In the genomic region with DNA sequence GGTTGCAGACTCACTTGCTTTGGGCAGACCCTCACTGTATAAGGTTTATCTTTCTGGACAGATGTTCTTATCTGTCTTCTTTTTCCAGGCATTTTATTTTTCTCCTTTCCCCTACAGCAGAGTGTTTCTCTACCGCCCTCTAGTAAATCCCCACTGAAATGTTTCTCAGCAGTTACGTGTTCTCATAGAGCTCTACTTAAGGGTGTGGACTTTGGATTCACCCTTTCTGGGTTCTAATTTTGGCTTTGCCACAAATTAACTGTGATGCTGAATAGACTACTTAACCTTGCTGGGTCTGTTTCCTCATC, we compare ENCODE assay signal across 1 cellular context.
TF ChIP-seq lines count a peak whose summit lies in the region.

No MANE protein-coding gene starts in this region.

TF ChIP-seq in K562, 482 proteins besides CTCF, POLR2A, EP300 and RAD21 (continued from another document):
- TF ChIP-seq, protein P1, sequence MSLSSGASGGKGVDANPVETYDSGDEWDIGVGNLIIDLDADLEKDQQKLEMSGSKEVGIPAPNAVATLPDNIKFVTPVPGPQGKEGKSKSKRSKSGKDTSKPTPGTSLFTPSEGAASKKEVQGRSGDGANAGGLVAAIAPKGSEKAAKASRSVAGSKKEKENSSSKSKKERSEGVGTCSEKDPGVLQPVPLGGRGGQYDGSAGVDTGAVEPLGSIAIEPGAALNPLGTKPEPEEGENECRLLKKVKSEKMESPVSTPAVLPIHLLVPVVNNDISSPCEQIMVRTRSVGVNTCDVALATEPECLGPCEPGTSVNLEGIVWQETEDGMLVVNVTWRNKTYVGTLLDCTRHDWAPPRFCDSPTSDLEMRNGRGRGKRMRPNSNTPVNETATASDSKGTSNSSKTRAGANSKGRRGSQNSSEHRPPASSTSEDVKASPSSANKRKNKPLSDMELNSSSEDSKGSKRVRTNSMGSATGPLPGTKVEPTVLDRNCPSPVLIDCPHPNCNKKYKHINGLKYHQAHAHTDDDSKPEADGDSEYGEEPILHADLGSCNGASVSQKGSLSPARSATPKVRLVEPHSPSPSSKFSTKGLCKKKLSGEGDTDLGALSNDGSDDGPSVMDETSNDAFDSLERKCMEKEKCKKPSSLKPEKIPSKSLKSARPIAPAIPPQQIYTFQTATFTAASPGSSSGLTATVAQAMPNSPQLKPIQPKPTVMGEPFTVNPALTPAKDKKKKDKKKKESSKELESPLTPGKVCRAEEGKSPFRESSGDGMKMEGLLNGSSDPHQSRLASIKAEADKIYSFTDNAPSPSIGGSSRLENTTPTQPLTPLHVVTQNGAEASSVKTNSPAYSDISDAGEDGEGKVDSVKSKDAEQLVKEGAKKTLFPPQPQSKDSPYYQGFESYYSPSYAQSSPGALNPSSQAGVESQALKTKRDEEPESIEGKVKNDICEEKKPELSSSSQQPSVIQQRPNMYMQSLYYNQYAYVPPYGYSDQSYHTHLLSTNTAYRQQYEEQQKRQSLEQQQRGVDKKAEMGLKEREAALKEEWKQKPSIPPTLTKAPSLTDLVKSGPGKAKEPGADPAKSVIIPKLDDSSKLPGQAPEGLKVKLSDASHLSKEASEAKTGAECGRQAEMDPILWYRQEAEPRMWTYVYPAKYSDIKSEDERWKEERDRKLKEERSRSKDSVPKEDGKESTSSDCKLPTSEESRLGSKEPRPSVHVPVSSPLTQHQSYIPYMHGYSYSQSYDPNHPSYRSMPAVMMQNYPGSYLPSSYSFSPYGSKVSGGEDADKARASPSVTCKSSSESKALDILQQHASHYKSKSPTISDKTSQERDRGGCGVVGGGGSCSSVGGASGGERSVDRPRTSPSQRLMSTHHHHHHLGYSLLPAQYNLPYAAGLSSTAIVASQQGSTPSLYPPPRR (CRISPR knock-in tag; IDR thresholded peaks at IDR 0.05; ENCODE audit: borderline replicate concordance), result no peak
- TF ChIP-seq NFATC3 (IDR thresholded peaks at IDR 0.05), result peak; percentile 93
- peak; percentile 51; the same call in 1 of the 2 replicates for TF ChIP-seq ZNF384 (IDR thresholded peaks at IDR 0.05; ENCODE audit: low read depth, low read length)
- TF ChIP-seq TAF9B (IDR thresholded peaks at IDR 0.05; ENCODE audit: partially characterized antibody), result peak; percentile 21
- peak; percentile 97 for TF ChIP-seq DPF2 (IDR thresholded peaks at IDR 0.05)
- peak; percentile 85 for TF ChIP-seq FOXM1 (IDR thresholded peaks at IDR 0.05; ENCODE audit: low read depth)
- TF ChIP-seq FOXM1 (CRISPR knock-in tag; IDR thresholded peaks at IDR 0.05; ENCODE audit: low read depth), result no peak
- TF ChIP-seq ELF4 (CRISPR knock-in tag; IDR thresholded peaks at IDR 0.05), result peak; percentile 91
- TF ChIP-seq PHF8 (IDR thresholded peaks at IDR 0.05; ENCODE audit: borderline replicate concordance, low read length), result no peak
- peak; percentile 64 for TF ChIP-seq SMC3 (conservative IDR thresholded peaks at IDR 0.05; ENCODE audit: insufficient read depth, low read depth, low read length)
- TF ChIP-seq ZNF354B (CRISPR knock-in tag; IDR thresholded peaks at IDR 0.05), result 0 out of 2 replicates have a peak, but pooled peaks have one; percentile 49
- 0 out of 2 replicates have a peak, but pooled peaks have one; percentile 29 for TF ChIP-seq ZBTB7A (IDR thresholded peaks at IDR 0.05; ENCODE audit: borderline replicate concordance, control insufficient read depth, low read depth, low read length)
- peak; percentile 41 for TF ChIP-seq MYC (IDR thresholded peaks at IDR 0.05; ENCODE audit: low read depth, low read length)
- no peak for TF ChIP-seq MYC (CRISPR knock-in tag; IDR thresholded peaks at IDR 0.05; ENCODE audit: borderline replicate concordance, low read depth)
- TF ChIP-seq, protein P2, sequence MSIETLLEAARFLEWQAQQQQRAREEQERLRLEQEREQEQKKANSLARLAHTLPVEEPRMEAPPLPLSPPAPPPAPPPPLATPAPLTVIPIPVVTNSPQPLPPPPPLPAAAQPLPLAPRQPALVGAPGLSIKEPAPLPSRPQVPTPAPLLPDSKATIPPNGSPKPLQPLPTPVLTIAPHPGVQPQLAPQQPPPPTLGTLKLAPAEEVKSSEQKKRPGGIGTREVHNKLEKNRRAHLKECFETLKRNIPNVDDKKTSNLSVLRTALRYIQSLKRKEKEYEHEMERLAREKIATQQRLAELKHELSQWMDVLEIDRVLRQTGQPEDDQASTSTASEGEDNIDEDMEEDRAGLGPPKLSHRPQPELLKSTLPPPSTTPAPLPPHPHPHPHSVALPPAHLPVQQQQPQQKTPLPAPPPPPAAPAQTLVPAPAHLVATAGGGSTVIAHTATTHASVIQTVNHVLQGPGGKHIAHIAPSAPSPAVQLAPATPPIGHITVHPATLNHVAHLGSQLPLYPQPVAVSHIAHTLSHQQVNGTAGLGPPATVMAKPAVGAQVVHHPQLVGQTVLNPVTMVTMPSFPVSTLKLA (conservative IDR thresholded peaks at IDR 0.05), result peak in 1 of 2 experiments; percentile 35; a peak in 2 of 4 replicates
- TF ChIP-seq, protein P3, sequence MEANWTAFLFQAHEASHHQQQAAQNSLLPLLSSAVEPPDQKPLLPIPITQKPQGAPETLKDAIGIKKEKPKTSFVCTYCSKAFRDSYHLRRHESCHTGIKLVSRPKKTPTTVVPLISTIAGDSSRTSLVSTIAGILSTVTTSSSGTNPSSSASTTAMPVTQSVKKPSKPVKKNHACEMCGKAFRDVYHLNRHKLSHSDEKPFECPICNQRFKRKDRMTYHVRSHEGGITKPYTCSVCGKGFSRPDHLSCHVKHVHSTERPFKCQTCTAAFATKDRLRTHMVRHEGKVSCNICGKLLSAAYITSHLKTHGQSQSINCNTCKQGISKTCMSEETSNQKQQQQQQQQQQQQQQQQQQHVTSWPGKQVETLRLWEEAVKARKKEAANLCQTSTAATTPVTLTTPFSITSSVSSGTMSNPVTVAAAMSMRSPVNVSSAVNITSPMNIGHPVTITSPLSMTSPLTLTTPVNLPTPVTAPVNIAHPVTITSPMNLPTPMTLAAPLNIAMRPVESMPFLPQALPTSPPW (CRISPR knock-in tag; IDR thresholded peaks at IDR 0.05), result peak; percentile 54
- peak in 1 of 2 experiments; percentile 80; a peak in 1 of 4 replicates for TF ChIP-seq TBL1XR1 (IDR thresholded peaks at IDR 0.05; ENCODE audit: low read length in 2 of 2)
- no peak for TF ChIP-seq POLR2B (IDR thresholded peaks at IDR 0.05; ENCODE audit: low read depth, partially characterized antibody)
- TF ChIP-seq CBFA2T3 (IDR thresholded peaks at IDR 0.05), result peak; percentile 95
- TF ChIP-seq, protein P4, sequence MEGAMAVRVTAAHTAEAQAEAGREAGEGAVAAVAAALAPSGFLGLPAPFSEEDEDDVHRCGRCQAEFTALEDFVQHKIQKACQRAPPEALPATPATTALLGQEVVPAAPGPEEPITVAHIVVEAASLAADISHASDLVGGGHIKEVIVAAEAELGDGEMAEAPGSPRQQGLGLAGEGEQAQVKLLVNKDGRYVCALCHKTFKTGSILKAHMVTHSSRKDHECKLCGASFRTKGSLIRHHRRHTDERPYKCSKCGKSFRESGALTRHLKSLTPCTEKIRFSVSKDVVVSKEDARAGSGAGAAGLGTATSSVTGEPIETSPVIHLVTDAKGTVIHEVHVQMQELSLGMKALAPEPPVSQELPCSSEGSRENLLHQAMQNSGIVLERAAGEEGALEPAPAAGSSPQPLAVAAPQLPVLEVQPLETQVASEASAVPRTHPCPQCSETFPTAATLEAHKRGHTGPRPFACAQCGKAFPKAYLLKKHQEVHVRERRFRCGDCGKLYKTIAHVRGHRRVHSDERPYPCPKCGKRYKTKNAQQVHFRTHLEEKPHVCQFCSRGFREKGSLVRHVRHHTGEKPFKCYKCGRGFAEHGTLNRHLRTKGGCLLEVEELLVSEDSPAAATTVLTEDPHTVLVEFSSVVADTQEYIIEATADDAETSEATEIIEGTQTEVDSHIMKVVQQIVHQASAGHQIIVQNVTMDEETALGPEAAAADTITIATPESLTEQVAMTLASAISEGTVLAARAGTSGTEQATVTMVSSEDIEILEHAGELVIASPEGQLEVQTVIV (CRISPR knock-in tag; IDR thresholded peaks at IDR 0.05; ENCODE audit: borderline replicate concordance), result no peak
- peak; percentile 81; the same call in 1 of the 2 replicates for TF ChIP-seq BCOR (IDR thresholded peaks at IDR 0.05)
- TF ChIP-seq PHB2 (IDR thresholded peaks at IDR 0.05; ENCODE audit: low read depth), result peak; percentile 76
- peak; percentile 80 for TF ChIP-seq HDAC2 (IDR thresholded peaks at IDR 0.05)
- TF ChIP-seq ZNF551 (CRISPR knock-in tag; IDR thresholded peaks at IDR 0.05), result no peak
- TF ChIP-seq HDAC1 (IDR thresholded peaks at IDR 0.05), result peak in 1 of 2 experiments; percentile 80; a peak in 2 of 4 replicates
- 0 out of 2 replicates have a peak, but pooled peaks have one; percentile 28 for TF ChIP-seq HMG20A (CRISPR knock-in tag; conservative IDR thresholded peaks at IDR 0.05)
- peak; percentile 95 for TF ChIP-seq SMARCA4 (IDR thresholded peaks at IDR 0.05)
- peak; percentile 71 for TF ChIP-seq SOX6 (IDR thresholded peaks at IDR 0.05)
- TF ChIP-seq ZZZ3 (IDR thresholded peaks at IDR 0.05), result 0 out of 2 replicates have a peak, but pooled peaks have one; percentile 20
- peak; percentile 68; the same call in 1 of the 2 replicates for TF ChIP-seq STAT5A (IDR thresholded peaks at IDR 0.05; ENCODE audit: borderline replicate concordance, low read length)
- peak; percentile 51; the same call in 1 of the 2 replicates for TF ChIP-seq ATF7 (IDR thresholded peaks at IDR 0.05)
- peak in 1 of 2 experiments; percentile 70; a peak in 2 of 4 replicates for TF ChIP-seq RCOR1 (IDR thresholded peaks at IDR 0.05; ENCODE audit: borderline replicate concordance in 1 of 2, low read depth in 2 of 2, low read length in 2 of 2)
- peak; percentile 64; the same call in 1 of the 2 replicates for TF ChIP-seq POLR2AphosphoS5 (IDR thresholded peaks at IDR 0.05; ENCODE audit: control insufficient read depth, insufficient read depth, low read depth, low read length)
- peak in 1 of 2 experiments; percentile 74; a peak in 1 of 4 replicates for TF ChIP-seq TEAD1 (CRISPR knock-in tag; IDR thresholded peaks at IDR 0.05)
- no peak for TF ChIP-seq CCAR2 (IDR thresholded peaks at IDR 0.05; ENCODE audit: low read depth, low read length)
- TF ChIP-seq, protein P5, sequence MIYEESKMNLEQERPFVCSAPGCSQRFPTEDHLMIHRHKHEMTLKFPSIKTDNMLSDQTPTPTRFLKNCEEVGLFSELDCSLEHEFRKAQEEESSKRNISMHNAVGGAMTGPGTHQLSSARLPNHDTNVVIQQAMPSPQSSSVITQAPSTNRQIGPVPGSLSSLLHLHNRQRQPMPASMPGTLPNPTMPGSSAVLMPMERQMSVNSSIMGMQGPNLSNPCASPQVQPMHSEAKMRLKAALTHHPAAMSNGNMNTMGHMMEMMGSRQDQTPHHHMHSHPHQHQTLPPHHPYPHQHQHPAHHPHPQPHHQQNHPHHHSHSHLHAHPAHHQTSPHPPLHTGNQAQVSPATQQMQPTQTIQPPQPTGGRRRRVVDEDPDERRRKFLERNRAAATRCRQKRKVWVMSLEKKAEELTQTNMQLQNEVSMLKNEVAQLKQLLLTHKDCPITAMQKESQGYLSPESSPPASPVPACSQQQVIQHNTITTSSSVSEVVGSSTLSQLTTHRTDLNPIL (CRISPR knock-in tag; IDR thresholded peaks at IDR 0.05), result no peak
- TF ChIP-seq NCOA6 (IDR thresholded peaks at IDR 0.05), result peak; percentile 21; the same call in 1 of the 2 replicates
- TF ChIP-seq DNMT1 (IDR thresholded peaks at IDR 0.05), result no peak
- peak; percentile 38; the same call in 1 of the 2 replicates for TF ChIP-seq SP1 (CRISPR knock-in tag; IDR thresholded peaks at IDR 0.05)
- TF ChIP-seq MED1 (CRISPR knock-in tag; IDR thresholded peaks at IDR 0.05; ENCODE audit: borderline replicate concordance), result no peak
- TF ChIP-seq ZNF24 (IDR thresholded peaks at IDR 0.05), result peak; percentile 38; the same call in 1 of the 2 replicates
